20 cellular contexts compared by ENCODE assay signal in the genomic region with DNA sequence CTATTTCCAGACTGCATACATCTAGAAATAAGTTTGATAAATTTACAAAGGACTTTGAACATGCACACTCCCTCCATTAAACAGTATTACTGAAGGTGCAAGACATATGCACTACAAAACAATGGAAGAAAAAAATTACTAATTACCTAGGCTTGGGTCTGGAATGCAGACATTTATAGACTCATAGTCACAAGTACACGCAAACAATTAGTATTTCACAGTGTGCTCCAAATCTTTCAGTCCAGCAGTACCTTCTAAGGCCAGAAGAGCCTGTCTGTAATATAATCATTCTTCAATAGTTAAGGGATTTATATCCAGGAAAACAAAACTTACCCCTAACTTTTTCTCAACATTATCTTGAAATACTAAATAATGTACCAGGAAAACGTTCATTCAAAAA. TPM values are rescaled to one million over a fixed set of nuclear protein-coding genes. Genes with fewer than 3 reads are reported as not detected.
DNase-seq lines count a peak whose midpoint lies in the region; ATAC-seq, FAIRE-seq and TF ChIP-seq lines count a peak whose summit lies in the region.
"Had no signal": no experiment of that assay in that cellular context is flagged by ENCODE, and none has a peak within 500 bp of the region (broad histone marks: within the 10 kb centered on the region; RNA-seq: fewer than 3 reads in every experiment).

No MANE protein-coding gene starts in this region.

- H3K4me3 ChIP-seq in breast epithelium: no peak overlapping the region
- H3K4me3 ChIP-seq in RWPE2 (ENCODE audit: severe bottlenecking): no peak overlapping the region
- H3K4me3 ChIP-seq in small intestine (ENCODE audit: low read depth in 1 of 2, low read length in 2 of 2): no peak overlapping the region

- CTCF ChIA-PET in MCF 10A (lab: Yijun Ruan, JAX): interaction anchor here (0.7 kb wide), 1 partner anchor 36 kb away, joined by 3 read pairs; no protein-coding TSS in a partner anchor

- DNase-seq in MCF 10A (ENCODE audit: unreplicated experiment): no peak
- DNase-seq in breast epithelium (ENCODE audit: low spot score in 2 of 2): no peak
- DNase-seq in RWPE2 (ENCODE audit: low spot score): no peak
- peak; percentile 29 for DNase-seq in small intestine
- DNase-seq in NCI-H1694 treated with DMSO at 0.1 percent for 48 hours (lab: John Stamatoyannopoulos, UW): no peak
- no peak for DNase-seq in activated CD4-positive, alpha-beta T cell treated with anti-CD3 and anti-CD28 coated beads for 1 hour
- DNase-seq in AML-193 (lab: John Stamatoyannopoulos, UW): no peak
- DNase-seq: activated B cell treated with CpG ODN at 0.5 μM for 24 hours; activated effector memory CD4-positive, alpha-beta T cell treated with Interleukin-2 at 50 U/mL for 16 hours; amygdala; CD8-positive, alpha-beta T cell; EL; NCI-H2029 treated with DMSO at 0.1 percent for 48 hours; NCI-H510A; SHP77 treated with DMSO at 0.1 percent for 48 hours; stimulated activated naive CD4-positive, alpha-beta T cell; T-helper 2 cell had no signal

- TF ChIP-seq CTCF in MCF 10A (IDR thresholded peaks at IDR 0.05; ENCODE audit: unreplicated experiment) (no peak), breast epithelium (IDR thresholded peaks at IDR 0.05) (no peak), RWPE2 (IDR thresholded peaks at IDR 0.05; ENCODE audit: poor library complexity, severe bottlenecking) (no peak)

- H3K27me3 ChIP-seq in breast epithelium (no peaks in the 10 kb centered on the region), RWPE2 (ENCODE audit: insufficient read depth, poor library complexity, severe bottlenecking) (no peaks in the 10 kb centered on the region), small intestine (ENCODE audit: control insufficient read depth in 2 of 2, insufficient read depth in 2 of 2, low read length in 2 of 2) (no peaks in the 10 kb centered on the region)

- H3K36me3 ChIP-seq in breast epithelium (no peaks in the 10 kb centered on the region), RWPE2 (ENCODE audit: low read depth) (peaks cover 25% of the 10 kb centered on the region), small intestine (ENCODE audit: control insufficient read depth in 2 of 2, insufficient read depth in 2 of 2, low read length in 2 of 2) (peaks cover 0 to 5% of the 10 kb centered on the region in 2 donors)

- peak; percentile 43 for FAIRE-seq in islet of Langerhans (lab: Jason Lieb, UNC)
- FAIRE-seq in small intestine (lab: Jason Lieb, UNC): no peak
- FAIRE-seq: endometrium had no signal

- peak; percentile 53; the same call in 2 of the 3 replicates for ATAC-seq in RWPE2 (ENCODE audit: low read depth)
- ATAC-seq: CD8-positive, alpha-beta T cell had no signal

- no TSS peak for BruUV-seq in MCF 10A (replicated peaks; lab: Mats Ljungman, UMichigan)

- no peak overlapping the region for H3K4me3 Mint-ChIP-seq in MCF 10A (ENCODE audit: unreplicated experiment)
- H3K4me3 Mint-ChIP-seq: activated B cell treated with CpG ODN at 0.5 μM for 24 hours; CD8-positive, alpha-beta T cell; type B pancreatic cell had no signal

- H3K27me3 Mint-ChIP-seq in MCF 10A (ENCODE audit: insufficient read depth, unreplicated experiment): no peaks in the 10 kb centered on the region
- H3K27me3 Mint-ChIP-seq: activated B cell treated with CpG ODN at 0.5 μM for 24 hours, type B pancreatic cell had no signal

- intact Hi-C loops in MCF 10A (cut with micrococcal nuclease): no loop called here
- intact Hi-C loops in breast epithelium (cut with DNase I; ENCODE audit: low total_unique reads): no loop called here

- no peaks in the 10 kb centered on the region for H3K9me3 ChIP-seq in breast epithelium
- no peaks in the 10 kb centered on the region for H3K9me3 ChIP-seq in RWPE2 (ENCODE audit: severe bottlenecking)
- H3K9me3 ChIP-seq in small intestine (ENCODE audit: control insufficient read depth, low read depth): no peaks in the 10 kb centered on the region

- H3K36me3 Mint-ChIP-seq in MCF 10A (ENCODE audit: insufficient read depth, unreplicated experiment): no peaks in the 10 kb centered on the region

- POLR2A ChIA-PET in MCF 10A (lab: Yijun Ruan, JAX): interaction anchor here (0.7 to 7.6 kb wide), 4 partner anchors 10 to 134 kb away, joined by 3 to 55 read pairs (median 4); a partner anchor contains a TSS

- H3K27ac ChIP-seq in breast epithelium (no peak overlapping the region), RWPE2 (ENCODE audit: poor library complexity, severe bottlenecking) (no peak overlapping the region), small intestine (ENCODE audit: low read depth in 1 of 2, low read length in 1 of 2) (no peak overlapping the region)

- H3K9me3 Mint-ChIP-seq in MCF 10A (ENCODE audit: unreplicated experiment): no peaks in the 10 kb centered on the region

- no peak for TF ChIP-seq POLR2A in breast epithelium (IDR thresholded peaks at IDR 0.05)

- 13 to 53% (median 26%) methylated on average over 2 of the region's 2 CpGs for WGBS in small intestine, 3 donors

- H3K27ac Mint-ChIP-seq in MCF 10A (ENCODE audit: low read depth, unreplicated experiment): peak overlapping the region; percentile 43
- H3K27ac Mint-ChIP-seq: activated B cell treated with CpG ODN at 0.5 μM for 24 hours; CD8-positive, alpha-beta T cell; type B pancreatic cell had no signal

- H3K4me1 ChIP-seq in breast epithelium: no peaks in the 10 kb centered on the region
- peaks cover 11% of the 10 kb centered on the region for H3K4me1 ChIP-seq in RWPE2 (ENCODE audit: insufficient read depth, poor library complexity, severe bottlenecking)
- peaks cover 2 to 3% of the 10 kb centered on the region in 2 donors for H3K4me1 ChIP-seq in small intestine (ENCODE audit: control insufficient read depth in 2 of 2, insufficient read depth in 1 of 2, low read depth in 1 of 2, low read length in 1 of 2)

- peaks cover 23% of the 10 kb centered on the region for H3K4me1 Mint-ChIP-seq in MCF 10A (ENCODE audit: insufficient read depth, unreplicated experiment)

RNA-seq across cellular contexts. Expression of a gene that starts 11.2 kb away (rescaled TPM):
- total RNA-seq in MCF 10A (2022) (24.8 and 25.7 TPM in 2 replicates), breast epithelium (10 to 100 TPM; 39.0 to 79.2 (median 58.7) TPM)
- polyA plus RNA-seq in small intestine: 1 to 10 TPM; 2.4 to 3.6 (median 3.1) TPM
